1 cellular context compared by ENCODE assay signal in the genomic region with DNA sequence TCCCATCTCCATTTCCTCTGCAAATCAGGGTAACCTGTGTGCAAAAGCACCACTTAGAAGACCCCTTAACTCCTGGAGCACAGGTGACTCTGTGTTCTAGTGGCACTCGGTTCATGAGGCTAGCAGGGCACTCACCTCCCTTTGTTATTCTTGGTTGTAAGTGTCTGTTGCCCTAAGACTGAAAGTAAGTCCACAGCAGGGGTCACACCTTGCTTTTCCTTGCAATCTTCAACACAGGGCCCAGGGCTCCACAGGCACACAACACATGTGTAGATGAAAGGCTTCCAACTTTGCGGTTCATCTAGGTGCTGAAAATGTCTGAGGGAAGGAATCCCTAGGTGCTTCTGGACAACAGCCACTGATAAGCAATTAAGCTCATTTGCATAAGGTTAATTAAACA.
TF ChIP-seq lines count a peak whose summit lies in the region.

No MANE protein-coding gene starts in this region.

TF ChIP-seq in H1, 55 proteins besides CTCF, POLR2A, EP300 and RAD21:
- TF ChIP-seq ASH2L (IDR thresholded peaks at IDR 0.05; ENCODE audit: low read length) (peak; percentile 57), EGR1 (IDR thresholded peaks at IDR 0.05; ENCODE audit: borderline replicate concordance, low read depth, low read length) (no peak)
